13 cellular contexts compared by ENCODE assay signal in the genomic region with DNA sequence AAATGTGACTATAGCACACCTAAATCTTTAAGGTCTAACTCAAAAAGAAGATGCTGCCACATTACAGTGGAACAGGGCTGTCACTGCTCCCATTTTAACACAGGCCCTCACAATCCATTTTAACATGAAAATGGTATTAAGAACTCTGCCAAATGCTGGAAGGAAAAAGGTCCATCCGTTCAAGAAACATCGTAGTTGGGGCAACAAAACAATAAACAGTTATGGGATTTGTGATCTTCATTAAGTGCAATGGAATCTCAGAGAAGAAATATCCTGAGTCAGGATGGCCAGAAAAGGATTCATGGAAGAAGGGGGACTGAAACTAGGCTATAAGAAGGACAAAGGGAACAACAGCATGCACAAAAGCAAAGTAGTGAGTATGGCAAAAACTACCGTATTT. TPM values are rescaled to one million over a fixed set of nuclear protein-coding genes. Genes with fewer than 3 reads are reported as not detected.
DNase-seq lines count a peak whose midpoint lies in the region; ATAC-seq, FAIRE-seq and TF ChIP-seq lines count a peak whose summit lies in the region.
"Had no signal": no experiment of that assay in that cellular context is flagged by ENCODE, and none has a peak within 500 bp of the region (broad histone marks: within the 10 kb centered on the region; RNA-seq: fewer than 3 reads in every experiment).

No MANE protein-coding gene starts in this region.

- intact Hi-C loops in activated CD8-positive, alpha-beta T cell treated with anti-CD3 and anti-CD28 coated beads for 36 hours (cut with micrococcal nuclease), result loop anchor here (5.0 kb wide), 1 partner anchor 43 kb away; no protein-coding TSS in a partner anchor
- intact Hi-C loops in left ventricle myocardium superior (cut with micrococcal nuclease), result loop anchor here (10.0 kb wide), 1 partner anchor 136 kb away; no protein-coding TSS in a partner anchor
- intact Hi-C loops in spleen (cut with DNase I; ENCODE audit: low total_unique reads), result loop anchor here (10.0 kb wide), 1 partner anchor 136 kb away; no protein-coding TSS in a partner anchor

- no peak for FAIRE-seq in urothelium cell line (lab: Jason Lieb, UNC)
- FAIRE-seq: frontal cortex, H54 had no signal

- no peak overlapping the region for H3K4me3 Mint-ChIP-seq in activated CD8-positive, alpha-beta T cell treated with anti-CD3 and anti-CD28 coated beads for 36 hours
- no peak overlapping the region for H3K4me3 Mint-ChIP-seq in activated CD8-positive, alpha-beta T cell treated with anti-CD3 and anti-CD28 coated beads, Interleukin-2, amount 10 ng/mL, durations not matched to agents 7 days and 5 days
- no peak overlapping the region for H3K4me3 Mint-ChIP-seq in activated naive CD8-positive, alpha-beta T cell treated with anti-CD3 and anti-CD28 coated beads for 36 hours

- H3K4me1 Mint-ChIP-seq in activated CD8-positive, alpha-beta T cell treated with anti-CD3 and anti-CD28 coated beads for 36 hours (ENCODE audit: low read depth), result peaks cover 50% of the 10 kb centered on the region
- H3K4me1 Mint-ChIP-seq in activated CD8-positive, alpha-beta T cell treated with anti-CD3 and anti-CD28 coated beads, Interleukin-2, amount 10 ng/mL, durations not matched to agents 7 days and 5 days (ENCODE audit: low read depth), result peaks cover 59% of the 10 kb centered on the region
- H3K4me1 Mint-ChIP-seq in activated naive CD8-positive, alpha-beta T cell treated with anti-CD3 and anti-CD28 coated beads for 36 hours, result peaks cover 63% of the 10 kb centered on the region

- peaks cover 3% of the 10 kb centered on the region for H3K9me3 Mint-ChIP-seq in activated CD8-positive, alpha-beta T cell treated with anti-CD3 and anti-CD28 coated beads for 36 hours
- H3K9me3 Mint-ChIP-seq in activated CD8-positive, alpha-beta T cell treated with anti-CD3 and anti-CD28 coated beads, Interleukin-2, amount 10 ng/mL, durations not matched to agents 7 days and 5 days (ENCODE audit: insufficient read depth), result no peaks in the 10 kb centered on the region
- H3K9me3 Mint-ChIP-seq in activated naive CD8-positive, alpha-beta T cell treated with anti-CD3 and anti-CD28 coated beads for 36 hours, result no peaks in the 10 kb centered on the region

- H3K27me3 Mint-ChIP-seq in activated CD8-positive, alpha-beta T cell treated with anti-CD3 and anti-CD28 coated beads for 36 hours, result no peaks in the 10 kb centered on the region
- H3K27me3 Mint-ChIP-seq in activated CD8-positive, alpha-beta T cell treated with anti-CD3 and anti-CD28 coated beads, Interleukin-2, amount 10 ng/mL, durations not matched to agents 7 days and 5 days (ENCODE audit: low read depth), result no peaks in the 10 kb centered on the region
- H3K27me3 Mint-ChIP-seq in activated naive CD8-positive, alpha-beta T cell treated with anti-CD3 and anti-CD28 coated beads for 36 hours, result no peaks in the 10 kb centered on the region

- H3K4me1 ChIP-seq in spleen, result peaks cover 31 to 100% (median 75%) of the 10 kb centered on the region in 6 donors

- H3K9me3 ChIP-seq in spleen, result no peaks in the 10 kb centered on the region
- H3K9me3 ChIP-seq: SJSA1 had no signal

- H3K36me3 ChIP-seq in spleen, result no peaks in the 10 kb centered on the region

- POLR2A ChIA-PET in activated CD8-positive, alpha-beta T cell treated with anti-CD3 and anti-CD28 coated beads for 36 hours (lab: Charles Lee), result interaction anchor here (1.1 kb wide), 1 partner anchor 40 kb away, joined by 3 read pairs; no protein-coding TSS in a partner anchor
- POLR2A ChIA-PET in activated CD8-positive, alpha-beta T cell treated with anti-CD3 and anti-CD28 coated beads, Interleukin-2, amount 10 ng/mL, durations not matched to agents 7 days and 5 days (lab: Charles Lee), result no interaction called here

- peak overlapping the region; percentile 13 for H3K27ac Mint-ChIP-seq in activated CD8-positive, alpha-beta T cell treated with anti-CD3 and anti-CD28 coated beads for 36 hours
- no peak overlapping the region for H3K27ac Mint-ChIP-seq in activated CD8-positive, alpha-beta T cell treated with anti-CD3 and anti-CD28 coated beads, Interleukin-2, amount 10 ng/mL, durations not matched to agents 7 days and 5 days
- peak overlapping the region; percentile 13 for H3K27ac Mint-ChIP-seq in activated naive CD8-positive, alpha-beta T cell treated with anti-CD3 and anti-CD28 coated beads for 36 hours

- no peaks in the 10 kb centered on the region for H3K27me3 ChIP-seq in spleen (replicated peaks in 1 of 7)
- H3K27me3 ChIP-seq: SJSA1 had no signal

- TF ChIP-seq POLR2A in spleen (IDR thresholded peaks at IDR 0.05), result no peak

- peak overlapping the region in 5 of 8 donors; percentile 22 to 45 (median 31) for H3K27ac ChIP-seq in spleen
- H3K27ac ChIP-seq: SJSA1 had no signal

- no peak for DNase-seq in activated CD8-positive, alpha-beta T cell treated with anti-CD3 and anti-CD28 coated beads for 36 hours
- no peak for DNase-seq in activated CD8-positive, alpha-beta T cell treated with anti-CD3 and anti-CD28 coated beads, Interleukin-2, amount 10 ng/mL, durations not matched to agents 7 days and 5 days
- no peak for DNase-seq in activated naive CD8-positive, alpha-beta T cell treated with anti-CD3 and anti-CD28 coated beads for 36 hours
- DNase-seq in left ventricle myocardium superior (no peak), spleen (no peak), midbrain (lab: John Stamatoyannopoulos, UW) (no peak), urothelium cell line (ENCODE audit: low spot score) (no peak)
- DNase-seq: ACHN, NCI-H2029 had no signal

- no peak overlapping the region for H3K4me3 ChIP-seq in spleen
- H3K4me3 ChIP-seq: SJSA1 had no signal

- ATAC-seq in activated CD8-positive, alpha-beta T cell treated with anti-CD3 and anti-CD28 coated beads for 36 hours, result no peak
- ATAC-seq in activated CD8-positive, alpha-beta T cell treated with anti-CD3 and anti-CD28 coated beads, Interleukin-2, amount 10 ng/mL, durations not matched to agents 7 days and 5 days, result no peak
- ATAC-seq in left ventricle myocardium superior (peak; percentile 5), HG03457 (IDR thresholded peaks at IDR 0.05; ENCODE audit: unreplicated experiment) (no peak)

- CTCF ChIA-PET in activated CD8-positive, alpha-beta T cell treated with anti-CD3 and anti-CD28 coated beads for 36 hours (lab: Charles Lee), result no interaction called here
- CTCF ChIA-PET in activated CD8-positive, alpha-beta T cell treated with anti-CD3 and anti-CD28 coated beads, Interleukin-2, amount 10 ng/mL, durations not matched to agents 7 days and 5 days (lab: Charles Lee), result no interaction called here

- peaks cover 40% of the 10 kb centered on the region for H3K36me3 Mint-ChIP-seq in activated CD8-positive, alpha-beta T cell treated with anti-CD3 and anti-CD28 coated beads for 36 hours (ENCODE audit: low read depth)
- H3K36me3 Mint-ChIP-seq in activated CD8-positive, alpha-beta T cell treated with anti-CD3 and anti-CD28 coated beads, Interleukin-2, amount 10 ng/mL, durations not matched to agents 7 days and 5 days (ENCODE audit: low read depth), result peaks cover 50% of the 10 kb centered on the region
- peaks cover 56% of the 10 kb centered on the region for H3K36me3 Mint-ChIP-seq in activated naive CD8-positive, alpha-beta T cell treated with anti-CD3 and anti-CD28 coated beads for 36 hours

- WGBS in spleen, 5 donors, result 55 to 61% (median 58%) methylated on average over 3 of the region's 3 CpGs

- TF ChIP-seq CTCF in activated CD8-positive, alpha-beta T cell treated with anti-CD3 and anti-CD28 coated beads for 36 hours (IDR thresholded peaks at IDR 0.05), result no peak
- no peak for TF ChIP-seq CTCF in spleen (IDR thresholded peaks at IDR 0.05 in 8 of 11, conservative IDR thresholded peaks at IDR 0.05 in 3 of 11)

RNA-seq across cellular contexts. Expression of a gene that starts 6.6 kb away (rescaled TPM):
- 100 to 1,000 TPM; 153 to 158 TPM for total RNA-seq in activated CD8-positive, alpha-beta T cell treated with anti-CD3 and anti-CD28 coated beads for 36 hours
- total RNA-seq in activated CD8-positive, alpha-beta T cell treated with anti-CD3 and anti-CD28 coated beads, Interleukin-2, amount 10 ng/mL, durations not matched to agents 7 days and 5 days, result 100 to 1,000 TPM; 165 to 166 TPM
- total RNA-seq in activated naive CD8-positive, alpha-beta T cell treated with anti-CD3 and anti-CD28 coated beads for 36 hours, result 100 to 1,000 TPM; 204 to 227 TPM
- 99.6 TPM for total RNA-seq in left ventricle myocardium superior
- total RNA-seq in spleen, result 100 to 1,000 TPM in 5 of 7 donors, 10 to 100 TPM in 2; 78.0 to 168 (median 153) TPM
- 10 to 100 TPM; 32.4 to 43.9 (median 32.8) TPM for polyA plus RNA-seq in spleen
